8 cellular contexts compared by ENCODE assay signal in genomic region chr19:13920940-13921744, GRCh38.
DNase-seq lines count a peak whose midpoint lies in the region; ATAC-seq lines count a peak whose summit lies in the region.

No MANE protein-coding gene starts in this region.

- H3K9me3 Mint-ChIP-seq in activated naive CD4-positive, alpha-beta T cell treated with anti-CD3 and anti-CD28 coated beads, Interleukin-2, amount 10 ng/mL, durations not matched to agents 7 days and 5 days, result peaks cover 9% of the 10 kb centered on the region

- CTCF ChIA-PET in activated naive CD4-positive, alpha-beta T cell treated with anti-CD3 and anti-CD28 coated beads, Interleukin-2, amount 10 ng/mL, durations not matched to agents 7 days and 5 days (lab: Charles Lee), result interaction anchor here (0.7 to 0.8 kb wide), 2 partner anchors 18 to 19 kb away, joined by 3 read pairs; no protein-coding TSS in a partner anchor

- DNase-seq in stimulated activated CD4-positive, alpha-beta T cell treated with anti-CD3 and anti-CD28 coated beads, Interleukin-2, amount 100 ng/mL, for 24 hours, result peak; percentile 19 to 21
- DNase-seq in stimulated activated CD4-positive, alpha-beta T cell treated with anti-CD3 and anti-CD28 coated beads, Interleukin-4, amount 100 ng/mL, for 4 hours, result no peak
- DNase-seq in NCI-H345 (lab: John Stamatoyannopoulos, UW) (peak; percentile 9), kidney tubule cell (ENCODE audit: low spot score) (peak; percentile 31), cortex of kidney (lab: John Stamatoyannopoulos, UW) (no peak), NCI-H1048 (lab: John Stamatoyannopoulos, UW) (no peak)
- peak; percentile 49 for DNase-seq in activated naive CD4-positive, alpha-beta T cell treated with anti-CD3 and anti-CD28 coated beads, Interleukin-2, amount 10 ng/mL, durations not matched to agents 7 days and 5 days

- no peaks in the 10 kb centered on the region for H3K27me3 Mint-ChIP-seq in activated naive CD4-positive, alpha-beta T cell treated with anti-CD3 and anti-CD28 coated beads, Interleukin-2, amount 10 ng/mL, durations not matched to agents 7 days and 5 days

- H3K36me3 Mint-ChIP-seq in activated naive CD4-positive, alpha-beta T cell treated with anti-CD3 and anti-CD28 coated beads, Interleukin-2, amount 10 ng/mL, durations not matched to agents 7 days and 5 days, result peaks cover 51% of the 10 kb centered on the region

- no peak overlapping the region for H3K4me3 Mint-ChIP-seq in activated naive CD4-positive, alpha-beta T cell treated with anti-CD3 and anti-CD28 coated beads, Interleukin-2, amount 10 ng/mL, durations not matched to agents 7 days and 5 days

- peaks cover 7% of the 10 kb centered on the region for H3K4me1 Mint-ChIP-seq in activated naive CD4-positive, alpha-beta T cell treated with anti-CD3 and anti-CD28 coated beads, Interleukin-2, amount 10 ng/mL, durations not matched to agents 7 days and 5 days

- H3K27ac Mint-ChIP-seq in activated naive CD4-positive, alpha-beta T cell treated with anti-CD3 and anti-CD28 coated beads, Interleukin-2, amount 10 ng/mL, durations not matched to agents 7 days and 5 days, result no peak overlapping the region

- no peak for ATAC-seq in HG02642 (IDR thresholded peaks at IDR 0.05; ENCODE audit: poor library complexity, unreplicated experiment)

Comparison
In these comparisons a context has a peak if more than half of its experiments do, and no peak if none do; other contexts are left out.
1. DNase-seq: peak in stimulated activated CD4-positive, alpha-beta T cell treated with anti-CD3 and anti-CD28 coated beads, Interleukin-2, amount 100 ng/mL, for 24 hours (2 of 2), NCI-H345 (single experiment), activated naive CD4-positive, alpha-beta T cell treated with anti-CD3 and anti-CD28 coated beads, Interleukin-2, amount 10 ng/mL, durations not matched to agents 7 days and 5 days (single experiment) and kidney tubule cell (single experiment); none in stimulated activated CD4-positive, alpha-beta T cell treated with anti-CD3 and anti-CD28 coated beads, Interleukin-4, amount 100 ng/mL, for 4 hours (0 of 2), cortex of kidney (single experiment) and NCI-H1048 (single experiment).